7 cellular contexts compared by ENCODE assay signal in genomic region chr7:114761973-114762372, GRCh38.
"Had no signal": no experiment of that assay in that cellular context is flagged by ENCODE, and none has a peak within 500 bp of the region (broad histone marks: within the 10 kb centered on the region; RNA-seq: fewer than 3 reads in every experiment).

No MANE protein-coding gene starts in this region.

- DNase-seq: GDM1, GF-D8 had no signal

- FAIRE-seq: G401.6, GM12891, GM12892, GM18507, GM19239 had no signal
